Comparison of ENCODE assay signal across 1 cellular context in genomic region chr1:203304919-203305808, GRCh38.
TF ChIP-seq lines count a peak whose summit lies in the region.

BTG2 (plus strand) TSS chr1:203305519; CDS start chr1:203305607, 88 bp downstream.

TF ChIP-seq in HEK293, 187 proteins besides CTCF, POLR2A, EP300 and RAD21 (continued from another document and continues in another):
- TF ChIP-seq ZNF423 (tag by site-specific recombination; IDR thresholded peaks at IDR 0.05), result peak; percentile 72
- TF ChIP-seq ZNF280D (tag by site-specific recombination; IDR thresholded peaks at IDR 0.05), result no peak; the same call in 1 of the 2 replicates
- no peak for TF ChIP-seq TSHZ1 (tag by site-specific recombination; IDR thresholded peaks at IDR 0.05; ENCODE audit: borderline replicate concordance)
- TF ChIP-seq ZNF747 (tag by site-specific recombination; IDR thresholded peaks at IDR 0.05), result no peak
- TF ChIP-seq PATZ1 (tag by site-specific recombination; IDR thresholded peaks at IDR 0.05), result peak; percentile 63
- no peak for TF ChIP-seq ZNF777 (tag by site-specific recombination; IDR thresholded peaks at IDR 0.05; ENCODE audit: borderline replicate concordance)
- TF ChIP-seq ZNF473 (tag by site-specific recombination; IDR thresholded peaks at IDR 0.05), result no peak
- no peak for TF ChIP-seq ZNF621 (tag by site-specific recombination; IDR thresholded peaks at IDR 0.05)
- TF ChIP-seq ZNF449 (tag by site-specific recombination; IDR thresholded peaks at IDR 0.05), result peak; percentile 49; the same call in 1 of the 2 replicates
- no peak for TF ChIP-seq ZNF416 (tag by site-specific recombination; IDR thresholded peaks at IDR 0.05)
- peak; percentile 18; the same call in 1 of the 2 replicates for TF ChIP-seq FEZF1 (tag by site-specific recombination; IDR thresholded peaks at IDR 0.05)
- no peak for TF ChIP-seq ZNF521 (tag by site-specific recombination; IDR thresholded peaks at IDR 0.05)
- no peak for TF ChIP-seq REST (tag by site-specific recombination; IDR thresholded peaks at IDR 0.05)
- no peak for TF ChIP-seq ZNF704 (tag by site-specific recombination; IDR thresholded peaks at IDR 0.05)
- no peak for TF ChIP-seq ZNF571 (tag by site-specific recombination; IDR thresholded peaks at IDR 0.05)
- TF ChIP-seq ZFP37 (tag by site-specific recombination; IDR thresholded peaks at IDR 0.05), result peak; percentile 65
- TF ChIP-seq ZNF580 (tag by site-specific recombination; IDR thresholded peaks at IDR 0.05), result peak; percentile 78
- no peak for TF ChIP-seq YY1 (tag by site-specific recombination; IDR thresholded peaks at IDR 0.05)
- no peak; the same call in none of the 2 replicates for TF ChIP-seq ZBTB21 (tag by site-specific recombination; IDR thresholded peaks at IDR 0.05)
- TF ChIP-seq ZFP41 (tag by site-specific recombination; IDR thresholded peaks at IDR 0.05; ENCODE audit: borderline replicate concordance), result no peak
- TF ChIP-seq ZBTB6 (tag by site-specific recombination; IDR thresholded peaks at IDR 0.05), result peak; percentile 47; the same call in 1 of the 2 replicates
- no peak for TF ChIP-seq PBX3 (CRISPR knock-in tag; IDR thresholded peaks at IDR 0.05)
- peak; percentile 28; the same call in 1 of the 2 replicates for TF ChIP-seq ZNF639 (tag by site-specific recombination; IDR thresholded peaks at IDR 0.05)
- TF ChIP-seq ZNF366 (tag by site-specific recombination; conservative IDR thresholded peaks at IDR 0.05), result peak; percentile 51; the same call in 1 of the 2 replicates
- no peak for TF ChIP-seq RBAK (tag by site-specific recombination; IDR thresholded peaks at IDR 0.05)
- no peak for TF ChIP-seq INSM2 (tag by site-specific recombination; IDR thresholded peaks at IDR 0.05)
- peak; percentile 75; the same call in 1 of the 2 replicates for TF ChIP-seq ZBTB7A (tag by site-specific recombination; IDR thresholded peaks at IDR 0.05; ENCODE audit: low read depth)
- TF ChIP-seq ZNF292 (tag by site-specific recombination; IDR thresholded peaks at IDR 0.05; ENCODE audit: borderline replicate concordance, low read depth), result no peak
- peak; percentile 83 for TF ChIP-seq ZIC2 (tag by site-specific recombination; IDR thresholded peaks at IDR 0.05)
- TF ChIP-seq ZNF488 (tag by site-specific recombination; IDR thresholded peaks at IDR 0.05), result no peak
